ENCODE assay signal across 25 cellular contexts in genomic region chr12:117365072-117365616, GRCh38. TPM values are rescaled to one million over a fixed set of nuclear protein-coding genes. Genes with fewer than 3 reads are reported as not detected.
"Had no signal": no experiment of that assay in that cellular context is flagged by ENCODE, and none has a peak within 500 bp of the region (broad histone marks: within the 10 kb centered on the region; RNA-seq: fewer than 3 reads in every experiment).

No MANE protein-coding gene starts in this region.

- H3K9me3 ChIP-seq: breast epithelium, colonic mucosa, left lung, prostate gland, right atrium auricular region, tibial artery had no signal

- H3K4me2 ChIP-seq: hepatocyte had no signal

- H3K27ac ChIP-seq: breast epithelium, colonic mucosa, dorsolateral prefrontal cortex, hepatocyte, left lung, prostate gland, right atrium auricular region, tibial artery had no signal

- DNase-seq: activated CD4-positive, alpha-beta memory T cell treated with anti-CD3 and anti-CD28 coated beads for 36 hours; activated CD4-positive, alpha-beta T cell treated with anti-CD3 and anti-CD28 coated beads for 48 hours; activated effector memory CD4-positive, alpha-beta T cell treated with Interleukin-2 at 50 U/mL for 16 hours; activated naive CD4-positive, alpha-beta T cell treated with anti-CD3 and anti-CD28 coated beads for 36 hours; activated naive CD8-positive, alpha-beta T cell treated with anti-CD3 and anti-CD28 coated beads, Interleukin-2, amount 10 ng/mL, durations not matched to agents 7 days and 5 days; activated T-cell treated with anti-CD3 and anti-CD28 coated beads, Interleukin-2, amount 50 U/mL, for 72 hours; amniotic stem cell; colonic mucosa; dorsolateral prefrontal cortex; effector memory CD8-positive, alpha-beta T cell; glutamatergic neuron; immature natural killer cell; left lung; midbrain; natural killer cell; stimulated activated CD4-positive, alpha-beta T cell treated with anti-CD3 and anti-CD28 coated beads, Interleukin-12 subunit alpha, Interleukin-12 subunit beta, amount 100 ng/mL, for 4 hours; stimulated activated CD4-positive, alpha-beta T cell treated with anti-CD3 and anti-CD28 coated beads, Interleukin-4, amount 100 ng/mL, for 4 hours; tibial artery had no signal

- H3K36me3 ChIP-seq: breast epithelium, colonic mucosa, left lung, prostate gland, right atrium auricular region, tibial artery had no signal

- H3K4me1 ChIP-seq: breast epithelium, colonic mucosa, left lung, prostate gland had no signal

- H3K79me2 ChIP-seq: hepatocyte had no signal

- H2AFZ ChIP-seq: hepatocyte had no signal

- H3K4me3 ChIP-seq: breast epithelium, colonic mucosa, dorsolateral prefrontal cortex, hepatocyte, left lung, prostate gland, right atrium auricular region, tibial artery had no signal

RNA-seq across cellular contexts. Expression of gene NOS1, which starts 3.7 kb away (rescaled TPM):
- total RNA-seq: activated CD4-positive, alpha-beta memory T cell treated with anti-CD3 and anti-CD28 coated beads for 36 hours; activated naive CD8-positive, alpha-beta T cell treated with anti-CD3 and anti-CD28 coated beads, Interleukin-2, amount 10 ng/mL, durations not matched to agents 7 days and 5 days; activated T-cell treated with anti-CD3 and anti-CD28 coated beads, Interleukin-2, amount 50 U/mL, for 72 hours; endothelial cell of umbilical vein; hepatocyte; lung microvascular endothelial cell; natural killer cell; osteoblast had no signal
- polyA plus RNA-seq: endothelial cell of umbilical vein, hepatocyte, immature natural killer cell had no signal
